17 cellular contexts compared by ENCODE assay signal in genomic region chr13:95180513-95181245, GRCh38.
DNase-seq lines count a peak whose midpoint lies in the region; ATAC-seq, FAIRE-seq and TF ChIP-seq lines count a peak whose summit lies in the region.
"Had no signal": no experiment of that assay in that cellular context is flagged by ENCODE, and none has a peak within 500 bp of the region (broad histone marks: within the 10 kb centered on the region; RNA-seq: fewer than 3 reads in every experiment).

No MANE protein-coding gene starts in this region.

- no peak overlapping the region for H3K27ac ChIP-seq in HepG2 (ENCODE audit: extremely low read length, insufficient read depth, low read length)
- no peak overlapping the region for H3K27ac ChIP-seq in upper lobe of right lung

- TF ChIP-seq EP300 in HepG2 (IDR thresholded peaks at IDR 0.05; ENCODE audit: low read depth in 2 of 2, low read length in 2 of 2): peak in 1 of 2 experiments; percentile 50; a peak in 2 of 4 replicates
- no peak for TF ChIP-seq EP300 in HepG2 (CRISPR knock-in tag; IDR thresholded peaks at IDR 0.05; ENCODE audit: borderline replicate concordance)

- intact Hi-C loops in HepG2 (cut with micrococcal nuclease; ENCODE audit: unreplicated experiment): loop anchor here (10.0 kb wide), 1 partner anchor 176 kb away; no protein-coding TSS in a partner anchor
- intact Hi-C loops in upper lobe of right lung (cut with DNase I): no loop called here

- H3K27me3 ChIP-seq in HepG2 (ENCODE audit: control insufficient read depth in 1 of 2, insufficient read depth in 2 of 2, low read length in 2 of 2) (no peaks in the 10 kb centered on the region), upper lobe of right lung (no peaks in the 10 kb centered on the region)

- FAIRE-seq in HepG2 (lab: Jason Lieb, UNC): peak; percentile 71
- FAIRE-seq: A204.1, TTC549 had no signal

- H3K36me3 ChIP-seq in HepG2 (replicated peaks in 1 of 2; ENCODE audit: control insufficient read depth in 1 of 2, insufficient read depth in 2 of 2, low read length in 2 of 2) (peaks cover 0 to 7% of the 10 kb centered on the region in 2 experiments; a peak in 2 of 5 replicates), upper lobe of right lung (no peaks in the 10 kb centered on the region)

- WGBS in HepG2 (ENCODE audit: low lambda C conversion rate): 33% methylated on average over 5 of the region's 5 CpGs

- no peak for TF ChIP-seq POLR2A in HepG2 (IDR thresholded peaks at IDR 0.05; ENCODE audit: insufficient read depth in 1 of 2, low read depth in 2 of 2, low read length in 2 of 2)

- POLR2A ChIA-PET in HepG2 (lab: Yijun Ruan, JAX): interaction anchor here (0.7 kb wide), 1 partner anchor 16 kb away, joined by 3 read pairs; no protein-coding TSS in a partner anchor

- peak overlapping the region; percentile 49 for H3K4me2 ChIP-seq in HepG2 (ENCODE audit: low read depth, low read length)

- no TSS peak for BruUV-seq in HepG2 (replicated peaks; lab: Mats Ljungman, UMichigan)

- CTCF ChIA-PET in HepG2 (lab: Yijun Ruan, JAX; ENCODE audit: low intra/inter-chr PET ratio, low total read pairs): no interaction called here

- TF ChIP-seq RAD21 in HepG2 (CRISPR knock-in tag; IDR thresholded peaks at IDR 0.05): no peak

- no peak overlapping the region for H2AFZ ChIP-seq in HepG2 (ENCODE audit: low read length)

- no peaks in the 10 kb centered on the region for H3K79me2 ChIP-seq in HepG2 (ENCODE audit: insufficient read depth, low read length)

- no peaks in the 10 kb centered on the region for H3K9me3 ChIP-seq in HepG2 (ENCODE audit: low read length)
- no peaks in the 10 kb centered on the region for H3K9me3 ChIP-seq in upper lobe of right lung

- peak; percentile 28 for DNase-seq in NCI-H510A treated with DMSO at 0.1 percent for 48 hours (lab: John Stamatoyannopoulos, UW)
- no peak for DNase-seq in NCI-H510A (lab: John Stamatoyannopoulos, UW)
- peak; percentile 63 for DNase-seq in amniotic epithelial cell (ENCODE audit: low read depth)
- peak; percentile 86 for DNase-seq in HepG2 (ENCODE audit: low spot score)
- no peak for DNase-seq in upper lobe of right lung
- DNase-seq in GM13977 (ENCODE audit: low spot score): no peak
- no peak for DNase-seq in midbrain (lab: John Stamatoyannopoulos, UW)
- DNase-seq in NCI-H146 (lab: John Stamatoyannopoulos, UW): no peak
- DNase-seq: activated gamma-delta T cell treated with Interleukin-2 at 50 U/mL for 16 hours; Calu3; Karpas-422; kidney glomerular epithelial cell; NCI-H2029 treated with DMSO at 0.1 percent for 48 hours; nephron progenitor cell; NK-92 treated with Interleukin-12 subunit alpha and Interleukin-12 subunit beta, amount 100 ng/mL, for 24 hours had no signal

- ATAC-seq in HepG2 (peak; percentile 99), upper lobe of right lung (peak; percentile 89)

- no peak for TF ChIP-seq CTCF in HepG2 (CRISPR knock-in tag; IDR thresholded peaks at IDR 0.05)
- TF ChIP-seq CTCF in upper lobe of right lung (IDR thresholded peaks at IDR 0.05): no peak
- no peak for TF ChIP-seq CTCF in GM13977 (IDR thresholded peaks at IDR 0.05; ENCODE audit: extremely low read depth, insufficient read depth, missing control alignments)

- no peaks in the 10 kb centered on the region for H4K20me1 ChIP-seq in HepG2 (ENCODE audit: insufficient read depth, low read length)

- H3K4me1 ChIP-seq in HepG2 (ENCODE audit: insufficient read depth, low read length) (peaks cover 21% of the 10 kb centered on the region), upper lobe of right lung (peaks cover 5% of the 10 kb centered on the region)

- in situ Hi-C loops in HepG2 (cut with HindIII; ENCODE audit: extremely low pct_ligation_motif_present, low pct_unique_long_range_greater_than_20kb) (loop anchor here (25.0 kb wide), 1 partner anchor 1782 kb away; no protein-coding TSS in a partner anchor), GM13977 (cut with MboI; ENCODE audit: low pct_unique_long_range_greater_than_20kb, low sequenced_read_pairs, unreplicated experiment) (no loop called here)

- no peak overlapping the region for H3K9ac ChIP-seq in HepG2 (ENCODE audit: insufficient read depth, low read depth, low read length)

- H3K4me3 ChIP-seq in HepG2 (replicated peaks in 1 of 3; ENCODE audit: insufficient read depth in 1 of 3, low read depth in 2 of 3, low read length in 3 of 3) (no peak overlapping the region), upper lobe of right lung (no peak overlapping the region)

TF ChIP-seq in HepG2, 621 proteins besides CTCF, POLR2A, EP300 and RAD21 (continues in another document):
- no peak for TF ChIP-seq NKX3-1 (CRISPR knock-in tag; IDR thresholded peaks at IDR 0.05)
- 0 out of 2 replicates have a peak, but pooled peaks have one; percentile 26 for TF ChIP-seq ZNF605 (CRISPR knock-in tag; IDR thresholded peaks at IDR 0.05)
- TF ChIP-seq ZNF704 (CRISPR knock-in tag; IDR thresholded peaks at IDR 0.05; ENCODE audit: borderline replicate concordance): no peak
- TF ChIP-seq, protein P1, sequence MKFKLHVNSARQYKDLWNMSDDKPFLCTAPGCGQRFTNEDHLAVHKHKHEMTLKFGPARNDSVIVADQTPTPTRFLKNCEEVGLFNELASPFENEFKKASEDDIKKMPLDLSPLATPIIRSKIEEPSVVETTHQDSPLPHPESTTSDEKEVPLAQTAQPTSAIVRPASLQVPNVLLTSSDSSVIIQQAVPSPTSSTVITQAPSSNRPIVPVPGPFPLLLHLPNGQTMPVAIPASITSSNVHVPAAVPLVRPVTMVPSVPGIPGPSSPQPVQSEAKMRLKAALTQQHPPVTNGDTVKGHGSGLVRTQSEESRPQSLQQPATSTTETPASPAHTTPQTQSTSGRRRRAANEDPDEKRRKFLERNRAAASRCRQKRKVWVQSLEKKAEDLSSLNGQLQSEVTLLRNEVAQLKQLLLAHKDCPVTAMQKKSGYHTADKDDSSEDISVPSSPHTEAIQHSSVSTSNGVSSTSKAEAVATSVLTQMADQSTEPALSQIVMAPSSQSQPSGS (CRISPR knock-in tag; IDR thresholded peaks at IDR 0.05): no peak
- no peak for TF ChIP-seq PLSCR1 (CRISPR knock-in tag; IDR thresholded peaks at IDR 0.05; ENCODE audit: borderline replicate concordance)
- TF ChIP-seq REPIN1 (CRISPR knock-in tag; IDR thresholded peaks at IDR 0.05; ENCODE audit: borderline replicate concordance, low read depth): no peak
- no peak for TF ChIP-seq ZNF282 (IDR thresholded peaks at IDR 0.05; ENCODE audit: partially characterized antibody)
- TF ChIP-seq MTA3 (CRISPR knock-in tag; IDR thresholded peaks at IDR 0.05): no peak
- no peak for TF ChIP-seq PRMT3 (CRISPR knock-in tag; IDR thresholded peaks at IDR 0.05; ENCODE audit: borderline replicate concordance, low read depth)

Comparison
In these comparisons a context has a peak if more than half of its experiments do, and no peak if none do; other contexts are left out.
1. DNase-seq: peak in NCI-H510A treated with DMSO at 0.1 percent for 48 hours (single experiment), amniotic epithelial cell (single experiment) and HepG2 (single experiment); none in NCI-H510A (single experiment), upper lobe of right lung (single experiment), GM13977 (single experiment), midbrain (single experiment) and NCI-H146 (single experiment).